ENCODE assay signal across 2 cellular contexts in genomic region chr19:3154957-3155736, GRCh38.
TF ChIP-seq lines count a peak whose summit lies in the region.

No MANE protein-coding gene starts in this region.

TF ChIP-seq in SK-N-SH, 30 proteins besides CTCF, POLR2A, EP300 and RAD21 (continued from another document and continues in another):
- peak; percentile 73 for TF ChIP-seq PBX3 (IDR thresholded peaks at IDR 0.05)
- no peak for TF ChIP-seq SMC3 (IDR thresholded peaks at IDR 0.05; ENCODE audit: low read depth, low read length)
- TF ChIP-seq USF1 (IDR thresholded peaks at IDR 0.05; ENCODE audit: borderline replicate concordance, low read depth) = no peak; the same call in 1 of the 2 replicates
- TF ChIP-seq RXRA (IDR thresholded peaks at IDR 0.05; ENCODE audit: borderline replicate concordance, low read depth) = no peak; the same call in 1 of the 2 replicates
- no peak for TF ChIP-seq USF2 (IDR thresholded peaks at IDR 0.05; ENCODE audit: borderline replicate concordance, low read depth, low read length)
- TF ChIP-seq RCOR1 (IDR thresholded peaks at IDR 0.05; ENCODE audit: low read length) = peak; percentile 67; the same call in 1 of the 2 replicates
- no peak for TF ChIP-seq GATA2 (CRISPR knock-in tag; IDR thresholded peaks at IDR 0.05)
- TF ChIP-seq RFX5 (IDR thresholded peaks at IDR 0.05; ENCODE audit: low read length) = no peak
- no peak for TF ChIP-seq MEF2A (IDR thresholded peaks at IDR 0.05; ENCODE audit: borderline replicate concordance, low read depth)
- peak; percentile 68; the same call in 1 of the 2 replicates for TF ChIP-seq YY1 (IDR thresholded peaks at IDR 0.05; ENCODE audit: low read depth)
- TF ChIP-seq ELF1 (IDR thresholded peaks at IDR 0.05) = peak; percentile 82
- no peak for TF ChIP-seq IRF3 (IDR thresholded peaks at IDR 0.05; ENCODE audit: low read depth, low read length)
- TF ChIP-seq FOXJ3 (CRISPR knock-in tag; IDR thresholded peaks at IDR 0.05) = no peak
- peak; percentile 83; the same call in 1 of the 2 replicates for TF ChIP-seq NFIC (IDR thresholded peaks at IDR 0.05; ENCODE audit: borderline replicate concordance)
- no peak; the same call in none of the 2 replicates for TF ChIP-seq FOXM1 (IDR thresholded peaks at IDR 0.05; ENCODE audit: low read depth)
- no peak for TF ChIP-seq NRF1 (IDR thresholded peaks at IDR 0.05; ENCODE audit: low read depth, low read length)
- peak; percentile 81 for TF ChIP-seq REST (IDR thresholded peaks at IDR 0.05; ENCODE audit: low read depth, low read length)
- no peak for TF ChIP-seq CHD2 (IDR thresholded peaks at IDR 0.05; ENCODE audit: low read length, partially characterized antibody)
- TF ChIP-seq POLR2AphosphoS5 (IDR thresholded peaks at IDR 0.05; ENCODE audit: low read depth, low read length) = peak; percentile 87; the same call in 1 of the 2 replicates
- peak; percentile 94 for TF ChIP-seq SIN3A (IDR thresholded peaks at IDR 0.05; ENCODE audit: borderline replicate concordance, low read depth, low read length)

TF ChIP-seq in GM23338, 12 proteins besides CTCF, POLR2A, EP300 and RAD21 (continued from another document):
- TF ChIP-seq ZNF462 (CRISPR knock-in tag; IDR thresholded peaks at IDR 0.05) (no peak), STAT1 (IDR thresholded peaks at IDR 0.05; ENCODE audit: unreplicated experiment) (no peak), ZNF114 (CRISPR knock-in tag; IDR thresholded peaks at IDR 0.05) (no peak), POLR2AphosphoS5 (IDR thresholded peaks at IDR 0.05; ENCODE audit: low read depth) (no peak), EZH2 (IDR thresholded peaks at IDR 0.05; ENCODE audit: low read depth, unreplicated experiment) (no peak), JUNB (IDR thresholded peaks at IDR 0.05; ENCODE audit: unreplicated experiment) (no peak), ZNF331 (CRISPR knock-in tag; IDR thresholded peaks at IDR 0.05; ENCODE audit: low read depth) (no peak), REST (IDR thresholded peaks at IDR 0.05; ENCODE audit: unreplicated experiment) (no peak), EZH2phosphoT487 (IDR thresholded peaks at IDR 0.05; ENCODE audit: unreplicated experiment) (no peak), CREB1 (CRISPR knock-in tag; IDR thresholded peaks at IDR 0.05; ENCODE audit: low read depth) (no peak)
TF ChIP-seq in GM23338: peak in this region for 0.
